8 cellular contexts compared by ENCODE assay signal in genomic region chr19:17390665-17391370, GRCh38. TPM values are rescaled to one million over a fixed set of nuclear protein-coding genes. Genes with fewer than 3 reads are reported as not detected.
A peak's percentile ranks its signal among the peaks of the same experiment; 100 is the strongest.
DNase-seq lines count a peak whose midpoint lies in the region; ATAC-seq, FAIRE-seq and TF ChIP-seq lines count a peak whose summit lies in the region.

No MANE protein-coding gene starts in this region.

- intact Hi-C loops in kidney (cut with DNase I), result no loop called here

- FAIRE-seq in kidney (lab: Jason Lieb, UNC), result no peak

- POLR2A ChIA-PET in WTC11 (lab: Charles Lee), result interaction anchor here (0.7 to 0.8 kb wide), 2 partner anchors 13 to 335 kb away, joined by 3 read pairs; no protein-coding TSS in a partner anchor

- peak overlapping the region; percentile 98 for H3K4me3 Mint-ChIP-seq in WTC11

- CTCF ChIA-PET in WTC11 (lab: Charles Lee), result interaction anchor here (0.6 to 4.2 kb wide), 27 partner anchors 10 to 1349 kb away, joined by 3 to 17 read pairs (median 4); partner anchors contain the start of genes BST2, DDA1, MRPL34 and MVB12A

- no peaks in the 10 kb centered on the region for H3K9me3 ChIP-seq in kidney (ENCODE audit: control insufficient read depth in 1 of 2, low read length in 2 of 2)

- no peak for TF ChIP-seq CTCF in WTC11 (IDR thresholded peaks at IDR 0.05)
- peak; percentile 37 for TF ChIP-seq CTCF in cardiac fibroblast (IDR thresholded peaks at IDR 0.05; ENCODE audit: low read depth, low read length)
- TF ChIP-seq CTCF in kidney (IDR thresholded peaks at IDR 0.05; ENCODE audit: borderline replicate concordance, extremely low read depth, insufficient read depth), result peak; percentile 69

- no peak overlapping the region for H3K9ac ChIP-seq in kidney (ENCODE audit: low read length in 2 of 2)

- H3K9me3 Mint-ChIP-seq in WTC11, result peaks cover 9% of the 10 kb centered on the region

- H3K4me1 Mint-ChIP-seq in WTC11, result peaks cover 13% of the 10 kb centered on the region

- H3K36me3 ChIP-seq in kidney (ENCODE audit: control insufficient read depth in 1 of 2, insufficient read depth in 2 of 2, low read length in 2 of 2), result no peaks in the 10 kb centered on the region

- DNase-seq in ACHN (peak; percentile 88), NCI-H2171 (lab: John Stamatoyannopoulos, UW) (peak; percentile 89), WTC11 (ENCODE audit: low spot score) (peak; percentile 98), cardiac fibroblast (ENCODE audit: low read depth in 2 of 2) (peak; percentile 85 to 94), kidney (peak; percentile 98)
- peak; percentile 82 to 91 (median 87) for DNase-seq in stimulated activated CD4-positive, alpha-beta T cell treated with anti-CD3 and anti-CD28 coated beads, Interleukin-12 subunit alpha, Interleukin-12 subunit beta, amount 100 ng/mL, for 48 hours (ENCODE audit: low read depth in 2 of 3, low spot score in 1 of 3)

- peaks cover 3% of the 10 kb centered on the region; the same call in 1 of the 2 replicates for H3K36me3 Mint-ChIP-seq in WTC11

- peaks cover 25% of the 10 kb centered on the region for H3K27me3 Mint-ChIP-seq in WTC11 (ENCODE audit: low read depth)

- peak overlapping the region; percentile 58 to 64 for H3K4me3 ChIP-seq in cardiac fibroblast (replicated peaks in 1 of 2; ENCODE audit: low read depth in 2 of 2, low read length in 2 of 2)
- peak overlapping the region; percentile 47 to 56 for H3K4me3 ChIP-seq in kidney (ENCODE audit: low read length in 2 of 2)

- H3K27ac Mint-ChIP-seq in WTC11, result peak overlapping the region; percentile 95

- ATAC-seq in GM18520 (IDR thresholded peaks at IDR 0.05; ENCODE audit: unreplicated experiment) (peak; percentile 93), HG03095 (IDR thresholded peaks at IDR 0.05; ENCODE audit: unreplicated experiment) (peak; percentile 76), WTC11 (peak; percentile 93)

- no peak overlapping the region for H3K27ac ChIP-seq in kidney (ENCODE audit: low read depth in 2 of 2, low read length in 2 of 2)

- in situ Hi-C loops in ACHN (cut with HindIII; ENCODE audit: low pct_ligation_motif_present, low pct_unique_long_range_greater_than_20kb, low sequenced_read_pairs), result no loop called here

- peaks cover 4 to 6% of the 10 kb centered on the region in 2 donors for H3K4me1 ChIP-seq in kidney (ENCODE audit: control insufficient read depth in 1 of 2, insufficient read depth in 1 of 2, low read depth in 1 of 2, low read length in 2 of 2)

TF ChIP-seq in WTC11, 78 proteins besides CTCF, POLR2A, EP300 and RAD21 (continues in another document):
- no peak for TF ChIP-seq MXD4 (CRISPR knock-in tag; IDR thresholded peaks at IDR 0.05; ENCODE audit: borderline replicate concordance)
- TF ChIP-seq NFYB (CRISPR knock-in tag; conservative IDR thresholded peaks at IDR 0.05; ENCODE audit: low read depth), result peak; percentile 83
- TF ChIP-seq, protein P1, sequence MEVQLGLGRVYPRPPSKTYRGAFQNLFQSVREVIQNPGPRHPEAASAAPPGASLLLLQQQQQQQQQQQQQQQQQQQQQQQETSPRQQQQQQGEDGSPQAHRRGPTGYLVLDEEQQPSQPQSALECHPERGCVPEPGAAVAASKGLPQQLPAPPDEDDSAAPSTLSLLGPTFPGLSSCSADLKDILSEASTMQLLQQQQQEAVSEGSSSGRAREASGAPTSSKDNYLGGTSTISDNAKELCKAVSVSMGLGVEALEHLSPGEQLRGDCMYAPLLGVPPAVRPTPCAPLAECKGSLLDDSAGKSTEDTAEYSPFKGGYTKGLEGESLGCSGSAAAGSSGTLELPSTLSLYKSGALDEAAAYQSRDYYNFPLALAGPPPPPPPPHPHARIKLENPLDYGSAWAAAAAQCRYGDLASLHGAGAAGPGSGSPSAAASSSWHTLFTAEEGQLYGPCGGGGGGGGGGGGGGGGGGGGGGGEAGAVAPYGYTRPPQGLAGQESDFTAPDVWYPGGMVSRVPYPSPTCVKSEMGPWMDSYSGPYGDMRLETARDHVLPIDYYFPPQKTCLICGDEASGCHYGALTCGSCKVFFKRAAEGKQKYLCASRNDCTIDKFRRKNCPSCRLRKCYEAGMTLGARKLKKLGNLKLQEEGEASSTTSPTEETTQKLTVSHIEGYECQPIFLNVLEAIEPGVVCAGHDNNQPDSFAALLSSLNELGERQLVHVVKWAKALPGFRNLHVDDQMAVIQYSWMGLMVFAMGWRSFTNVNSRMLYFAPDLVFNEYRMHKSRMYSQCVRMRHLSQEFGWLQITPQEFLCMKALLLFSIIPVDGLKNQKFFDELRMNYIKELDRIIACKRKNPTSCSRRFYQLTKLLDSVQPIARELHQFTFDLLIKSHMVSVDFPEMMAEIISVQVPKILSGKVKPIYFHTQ (CRISPR knock-in tag; IDR thresholded peaks at IDR 0.05), result no peak
- TF ChIP-seq MYBL2 (CRISPR knock-in tag; IDR thresholded peaks at IDR 0.05), result peak; percentile 67; the same call in 1 of the 2 replicates
- peak; percentile 60 for TF ChIP-seq FOXK1 (CRISPR knock-in tag; IDR thresholded peaks at IDR 0.05)
- TF ChIP-seq SP1 (CRISPR knock-in tag; conservative IDR thresholded peaks at IDR 0.05), result peak; percentile 98
- TF ChIP-seq, protein P2, sequence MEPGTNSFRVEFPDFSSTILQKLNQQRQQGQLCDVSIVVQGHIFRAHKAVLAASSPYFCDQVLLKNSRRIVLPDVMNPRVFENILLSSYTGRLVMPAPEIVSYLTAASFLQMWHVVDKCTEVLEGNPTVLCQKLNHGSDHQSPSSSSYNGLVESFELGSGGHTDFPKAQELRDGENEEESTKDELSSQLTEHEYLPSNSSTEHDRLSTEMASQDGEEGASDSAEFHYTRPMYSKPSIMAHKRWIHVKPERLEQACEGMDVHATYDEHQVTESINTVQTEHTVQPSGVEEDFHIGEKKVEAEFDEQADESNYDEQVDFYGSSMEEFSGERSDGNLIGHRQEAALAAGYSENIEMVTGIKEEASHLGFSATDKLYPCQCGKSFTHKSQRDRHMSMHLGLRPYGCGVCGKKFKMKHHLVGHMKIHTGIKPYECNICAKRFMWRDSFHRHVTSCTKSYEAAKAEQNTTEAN (CRISPR knock-in tag; IDR thresholded peaks at IDR 0.05), result 0 out of 2 replicates have a peak, but pooled peaks have one; percentile 47
- TF ChIP-seq E2F1 (CRISPR knock-in tag; IDR thresholded peaks at IDR 0.05), result no peak
- TF ChIP-seq EMX1 (CRISPR knock-in tag; IDR thresholded peaks at IDR 0.05), result 0 out of 2 replicates have a peak, but pooled peaks have one; percentile 43
- TF ChIP-seq, protein P3, sequence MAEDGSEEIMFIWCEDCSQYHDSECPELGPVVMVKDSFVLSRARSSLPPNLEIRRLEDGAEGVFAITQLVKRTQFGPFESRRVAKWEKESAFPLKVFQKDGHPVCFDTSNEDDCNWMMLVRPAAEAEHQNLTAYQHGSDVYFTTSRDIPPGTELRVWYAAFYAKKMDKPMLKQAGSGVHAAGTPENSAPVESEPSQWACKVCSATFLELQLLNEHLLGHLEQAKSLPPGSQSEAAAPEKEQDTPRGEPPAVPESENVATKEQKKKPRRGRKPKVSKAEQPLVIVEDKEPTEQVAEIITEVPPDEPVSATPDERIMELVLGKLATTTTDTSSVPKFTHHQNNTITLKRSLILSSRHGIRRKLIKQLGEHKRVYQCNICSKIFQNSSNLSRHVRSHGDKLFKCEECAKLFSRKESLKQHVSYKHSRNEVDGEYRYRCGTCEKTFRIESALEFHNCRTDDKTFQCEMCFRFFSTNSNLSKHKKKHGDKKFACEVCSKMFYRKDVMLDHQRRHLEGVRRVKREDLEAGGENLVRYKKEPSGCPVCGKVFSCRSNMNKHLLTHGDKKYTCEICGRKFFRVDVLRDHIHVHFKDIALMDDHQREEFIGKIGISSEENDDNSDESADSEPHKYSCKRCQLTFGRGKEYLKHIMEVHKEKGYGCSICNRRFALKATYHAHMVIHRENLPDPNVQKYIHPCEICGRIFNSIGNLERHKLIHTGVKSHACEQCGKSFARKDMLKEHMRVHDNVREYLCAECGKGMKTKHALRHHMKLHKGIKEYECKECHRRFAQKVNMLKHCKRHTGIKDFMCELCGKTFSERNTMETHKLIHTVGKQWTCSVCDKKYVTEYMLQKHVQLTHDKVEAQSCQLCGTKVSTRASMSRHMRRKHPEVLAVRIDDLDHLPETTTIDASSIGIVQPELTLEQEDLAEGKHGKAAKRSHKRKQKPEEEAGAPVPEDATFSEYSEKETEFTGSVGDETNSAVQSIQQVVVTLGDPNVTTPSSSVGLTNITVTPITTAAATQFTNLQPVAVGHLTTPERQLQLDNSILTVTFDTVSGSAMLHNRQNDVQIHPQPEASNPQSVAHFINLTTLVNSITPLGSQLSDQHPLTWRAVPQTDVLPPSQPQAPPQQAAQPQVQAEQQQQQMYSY (CRISPR knock-in tag; IDR thresholded peaks at IDR 0.05), result peak; percentile 83
- TF ChIP-seq CREM (CRISPR knock-in tag; IDR thresholded peaks at IDR 0.05), result no peak
- TF ChIP-seq ETV6 (CRISPR knock-in tag; IDR thresholded peaks at IDR 0.05), result 0 out of 2 replicates have a peak, but pooled peaks have one; percentile 48
- TF ChIP-seq GRHL2 (CRISPR knock-in tag; IDR thresholded peaks at IDR 0.05; ENCODE audit: insufficient replicate concordance, severe bottlenecking), result no peak
- TF ChIP-seq FOXP1 (CRISPR knock-in tag; IDR thresholded peaks at IDR 0.05; ENCODE audit: borderline replicate concordance), result peak; percentile 74; the same call in 1 of the 2 replicates

RNA-seq across cellular contexts. Expression of gene CCDC194, which starts 3.2 kb away (rescaled TPM):
- total RNA-seq in WTC11 (2021) (0.37 to 0.87 TPM (median 0.76 TPM) in 3 replicates), kidney (0.57 TPM)
- not detected for polyA plus RNA-seq in kidney (ENCODE audit: insufficient read depth, low read depth, low replicate concordance)

RNA-seq across cellular contexts. Expression of gene PLVAP, which starts 13.7 kb away (rescaled TPM):
- total RNA-seq in WTC11 (2021), result 0.11 to 0.27 TPM in 2 of 3 replicates, not detected in the other
- 195 TPM for total RNA-seq in kidney
- polyA plus RNA-seq in kidney (ENCODE audit: insufficient read depth, low read depth, low replicate concordance), result 148 TPM

RNA-seq across cellular contexts. Expression of gene BST2, which starts 14.6 kb away (rescaled TPM):
- 22.8 to 67.7 TPM (median 61.1 TPM) in 3 replicates for total RNA-seq in WTC11 (2021)
- total RNA-seq in kidney, result 89.6 TPM
- polyA plus RNA-seq in kidney (ENCODE audit: insufficient read depth, low read depth, low replicate concordance), result 250 TPM

RNA-seq across cellular contexts. Expression of gene MVB12A, which starts 29.0 kb away (rescaled TPM):
- 58.7 to 78.6 TPM (median 70.8 TPM) in 3 replicates for total RNA-seq in WTC11 (2021)
- total RNA-seq in kidney, result 57.6 TPM
- 88.3 TPM for polyA plus RNA-seq in kidney (ENCODE audit: insufficient read depth, low read depth, low replicate concordance)

RNA-seq across cellular contexts. Expression of gene GTPBP3, which starts 53.5 kb away (rescaled TPM):
- total RNA-seq in WTC11 (2021), result 79.1 to 93.0 TPM (median 80.8 TPM) in 3 replicates
- 20.4 TPM for total RNA-seq in kidney
- polyA plus RNA-seq in kidney (ENCODE audit: insufficient read depth, low read depth, low replicate concordance), result 11.0 TPM

Comparison
In these comparisons a context has a peak if more than half of its experiments do, and no peak if none do; other contexts are left out.
1. RNA of gene PLVAP, which starts 13.7 kb away (total RNA-seq): 195 TPM in kidney (single experiment); 0.11 to 0.27 TPM in WTC11; every median in the first group is over 100 times any median in the second.
2. Peak in every context shown above with its lines, with median percentiles within 50 percentile points of each other: DNase-seq and ATAC-seq.